10 cellular contexts compared by ENCODE assay signal in the genomic region with DNA sequence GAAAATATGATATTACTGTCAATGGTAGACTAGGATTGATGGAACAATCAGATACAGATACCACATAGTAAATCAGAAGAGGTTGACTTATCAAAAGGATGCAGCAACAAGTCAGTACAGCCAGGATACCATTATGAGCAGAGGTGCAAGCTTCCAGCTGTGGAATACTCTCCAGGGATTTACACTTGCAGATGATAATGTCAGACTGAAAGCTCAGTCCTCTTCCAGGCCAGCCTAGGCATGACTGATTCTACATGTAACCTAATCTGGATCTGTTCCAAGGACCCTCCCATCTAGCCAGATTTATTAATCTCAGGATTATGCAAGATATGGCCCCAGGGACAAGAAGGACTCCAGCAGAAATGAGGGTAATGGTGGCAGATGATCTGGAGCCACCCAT. TPM values are rescaled to one million over a fixed set of nuclear protein-coding genes. Genes with fewer than 3 reads are reported as not detected.
DNase-seq lines count a peak whose midpoint lies in the region; ATAC-seq and TF ChIP-seq lines count a peak whose summit lies in the region.
"Had no signal": no experiment of that assay in that cellular context is flagged by ENCODE, and none has a peak within 500 bp of the region (broad histone marks: within the 10 kb centered on the region; RNA-seq: fewer than 3 reads in every experiment).

No MANE protein-coding gene starts in this region.

- H2AFZ ChIP-seq in DND-41 (ENCODE audit: low read depth, low read length), result no peak overlapping the region
- H2AFZ ChIP-seq in Karpas-422 (ENCODE audit: low read length), result no peak overlapping the region
- no peak overlapping the region for H2AFZ ChIP-seq in SK-N-SH (ENCODE audit: low read depth)

- H3K27ac ChIP-seq in DND-41 (ENCODE audit: low read length), result peak overlapping the region; percentile 53; the same call in 1 of the 2 replicates
- peak overlapping the region; percentile 75; the same call in 1 of the 2 replicates for H3K27ac ChIP-seq in Karpas-422 (ENCODE audit: low read length)
- peak overlapping the region; percentile 72 for H3K27ac ChIP-seq in mesodermal cell (ENCODE audit: low read depth, low read length, severe bottlenecking)
- H3K27ac ChIP-seq in SK-N-SH (ENCODE audit: low read depth in 2 of 2, low read length in 1 of 2), result no peak overlapping the region

- H3K4me3 Mint-ChIP-seq in activated CD4-positive, alpha-beta memory T cell treated with anti-CD3 and anti-CD28 coated beads, Interleukin-2, amount 10 ng/mL, durations not matched to agents 7 days and 5 days, result no peak overlapping the region
- H3K4me3 Mint-ChIP-seq in T-cell, result no peak overlapping the region

- H3K79me2 ChIP-seq in DND-41 (ENCODE audit: insufficient read depth, low read length) (no peaks in the 10 kb centered on the region), Karpas-422 (ENCODE audit: low read length) (no peaks in the 10 kb centered on the region), SK-N-SH (ENCODE audit: insufficient read depth) (no peaks in the 10 kb centered on the region)

- no peak for TF ChIP-seq RAD21 in SK-N-SH (IDR thresholded peaks at IDR 0.05; ENCODE audit: low read length)

- CTCF ChIA-PET in activated CD4-positive, alpha-beta memory T cell treated with anti-CD3 and anti-CD28 coated beads, Interleukin-2, amount 10 ng/mL, durations not matched to agents 7 days and 5 days (lab: Charles Lee), result interaction anchor here (3.9 kb wide), 1 partner anchor 16 kb away, joined by 24 read pairs; no protein-coding TSS in a partner anchor
- CTCF ChIA-PET in SK-N-SH (lab: Yijun Ruan, JAX) (interaction anchor here (0.8 to 1.4 kb wide), 3 partner anchors 37 to 484 kb away, joined by 3 read pairs; no protein-coding TSS in a partner anchor), T-cell (lab: Charles Lee) (no interaction called here)

- no peaks in the 10 kb centered on the region for H3F3A ChIP-seq in SK-N-SH (replicated peaks; ENCODE audit: insufficient read depth)

- no peaks in the 10 kb centered on the region for H3K36me3 ChIP-seq in DND-41 (ENCODE audit: insufficient read depth, low read length)
- H3K36me3 ChIP-seq in Karpas-422 (ENCODE audit: insufficient read depth, low read length), result no peaks in the 10 kb centered on the region
- no peaks in the 10 kb centered on the region for H3K36me3 ChIP-seq in mesodermal cell (ENCODE audit: control insufficient read depth, insufficient read depth, low read length)
- no peaks in the 10 kb centered on the region for H3K36me3 ChIP-seq in SK-N-SH (replicated peaks in 1 of 2; ENCODE audit: control insufficient read depth in 1 of 2, insufficient read depth in 2 of 2, low read length in 1 of 2)
- H3K36me3 ChIP-seq: spleen had no signal

- H3K9me2 ChIP-seq in Karpas-422 (replicated peaks; ENCODE audit: insufficient read depth, low read length), result no peaks in the 10 kb centered on the region
- no peaks in the 10 kb centered on the region for H3K9me2 ChIP-seq in SK-N-SH

- H3K4me2 ChIP-seq in DND-41 (ENCODE audit: insufficient read depth, low read length) (no peak overlapping the region), Karpas-422 (ENCODE audit: low read depth, low read length, poor library complexity, severe bottlenecking) (peak overlapping the region; percentile 56), SK-N-SH (no peak overlapping the region)

- H3K4me1 ChIP-seq in DND-41 (ENCODE audit: insufficient read depth, low read length) (peaks cover 24% of the 10 kb centered on the region), Karpas-422 (ENCODE audit: low read length) (peaks cover 45% of the 10 kb centered on the region), mesodermal cell (ENCODE audit: control insufficient read depth, insufficient read depth, low read length, poor library complexity, severe bottlenecking) (peaks cover 8% of the 10 kb centered on the region), SK-N-SH (ENCODE audit: control insufficient read depth in 1 of 2, insufficient read depth in 2 of 2, low read depth in 1 of 2, low read length in 1 of 2) (peaks cover 0 to 27% of the 10 kb centered on the region in 2 experiments; a peak in 3 of 4 replicates)

- H3K4me3 ChIP-seq in DND-41 (ENCODE audit: low read depth in 1 of 2, low read length in 2 of 2) (no peak overlapping the region), Karpas-422 (ENCODE audit: low read length) (no peak overlapping the region; the same call in 1 of the 2 replicates), mesodermal cell (ENCODE audit: extremely low read depth, insufficient read depth, low read length, poor library complexity, severe bottlenecking) (no peak overlapping the region), SK-N-SH (ENCODE audit: low read depth in 2 of 2, low read length in 1 of 2) (no peak overlapping the region)
- H3K4me3 ChIP-seq: spleen had no signal

- H3K9ac ChIP-seq in DND-41 (ENCODE audit: low read depth, low read length) (no peak overlapping the region), Karpas-422 (ENCODE audit: low read length) (peak overlapping the region; percentile 36; the same call in 1 of the 2 replicates), SK-N-SH (no peak overlapping the region)

- H3K27me3 ChIP-seq in DND-41 (ENCODE audit: insufficient read depth, low read length, poor library complexity) (no peaks in the 10 kb centered on the region), Karpas-422 (ENCODE audit: low read length) (no peaks in the 10 kb centered on the region), SK-N-SH (ENCODE audit: insufficient read depth) (no peaks in the 10 kb centered on the region)
- H3K27me3 ChIP-seq: spleen had no signal

- H3K27me3 Mint-ChIP-seq in activated CD4-positive, alpha-beta memory T cell treated with anti-CD3 and anti-CD28 coated beads, Interleukin-2, amount 10 ng/mL, durations not matched to agents 7 days and 5 days, result no peaks in the 10 kb centered on the region
- H3K27me3 Mint-ChIP-seq in T-cell, result no peaks in the 10 kb centered on the region

- TF ChIP-seq CTCF in DND-41 (IDR thresholded peaks at IDR 0.05; ENCODE audit: borderline replicate concordance, extremely low read depth, low read length, poor library complexity, severe bottlenecking), result no peak
- no peak for TF ChIP-seq CTCF in SK-N-SH (IDR thresholded peaks at IDR 0.05)

- peak overlapping the region; percentile 74 for H3K27ac Mint-ChIP-seq in activated CD4-positive, alpha-beta memory T cell treated with anti-CD3 and anti-CD28 coated beads, Interleukin-2, amount 10 ng/mL, durations not matched to agents 7 days and 5 days
- no peak overlapping the region for H3K27ac Mint-ChIP-seq in T-cell

- no peak for TF ChIP-seq EP300 in SK-N-SH (IDR thresholded peaks at IDR 0.05; ENCODE audit: borderline replicate concordance in 1 of 2, low read depth in 1 of 2, low read length in 1 of 2)

- POLR2A ChIA-PET in activated CD4-positive, alpha-beta memory T cell treated with anti-CD3 and anti-CD28 coated beads, Interleukin-2, amount 10 ng/mL, durations not matched to agents 7 days and 5 days (lab: Charles Lee), result interaction anchor here (0.9 to 1.3 kb wide), 2 partner anchors 21 to 32 kb away, joined by 3 to 4 read pairs; no protein-coding TSS in a partner anchor
- POLR2A ChIA-PET in SK-N-SH (lab: Yijun Ruan, JAX), result no interaction called here
- POLR2A ChIA-PET in T-cell (lab: Charles Lee), result interaction anchor here in 1 of 2 donors (0.5 kb wide), 1 partner anchor 353 kb away, joined by 7 read pairs; no protein-coding TSS in a partner anchor

- H3K9me3 Mint-ChIP-seq in activated CD4-positive, alpha-beta memory T cell treated with anti-CD3 and anti-CD28 coated beads, Interleukin-2, amount 10 ng/mL, durations not matched to agents 7 days and 5 days, result peaks cover 5% of the 10 kb centered on the region
- H3K9me3 Mint-ChIP-seq in T-cell, result peaks cover 0 to 2% (median 2%) of the 10 kb centered on the region in 3 donors

- no peaks in the 10 kb centered on the region for H4K20me1 ChIP-seq in DND-41 (ENCODE audit: insufficient read depth, low read length)
- no peaks in the 10 kb centered on the region for H4K20me1 ChIP-seq in Karpas-422 (ENCODE audit: insufficient read depth, low read depth, low read length)
- no peaks in the 10 kb centered on the region for H4K20me1 ChIP-seq in SK-N-SH (ENCODE audit: insufficient read depth)

- H3K9me3 ChIP-seq in DND-41 (ENCODE audit: insufficient read depth, low read length, severe bottlenecking) (no peaks in the 10 kb centered on the region), Karpas-422 (ENCODE audit: low read length) (no peaks in the 10 kb centered on the region), mesodermal cell (ENCODE audit: control insufficient read depth, low read length) (no peaks in the 10 kb centered on the region), SK-N-SH (no peaks in the 10 kb centered on the region)
- H3K9me3 ChIP-seq: spleen had no signal

- H3K36me3 Mint-ChIP-seq in activated CD4-positive, alpha-beta memory T cell treated with anti-CD3 and anti-CD28 coated beads, Interleukin-2, amount 10 ng/mL, durations not matched to agents 7 days and 5 days (ENCODE audit: low read depth), result peaks cover 35% of the 10 kb centered on the region
- peaks cover 19% of the 10 kb centered on the region for H3K36me3 Mint-ChIP-seq in T-cell

- peaks cover 38% of the 10 kb centered on the region for H3K4me1 Mint-ChIP-seq in activated CD4-positive, alpha-beta memory T cell treated with anti-CD3 and anti-CD28 coated beads, Interleukin-2, amount 10 ng/mL, durations not matched to agents 7 days and 5 days
- peaks cover 0 to 2% (median 0%) of the 10 kb centered on the region in 3 donors for H3K4me1 Mint-ChIP-seq in T-cell

- ATAC-seq in DND-41 (ENCODE audit: insufficient read depth, low read depth), result peak; percentile 15; the same call in 2 of the 3 replicates
- ATAC-seq in T-cell (replicated peaks in 1 of 4), result no peak

- DNase-seq in DND-41, result no peak
- no peak for DNase-seq in Karpas-422
- DNase-seq in activated CD4-positive, alpha-beta memory T cell treated with anti-CD3 and anti-CD28 coated beads, Interleukin-2, amount 10 ng/mL, durations not matched to agents 7 days and 5 days, result no peak
- DNase-seq in occipital lobe (lab: John Stamatoyannopoulos, UW), result no peak
- DNase-seq in SK-N-SH, result no peak
- no peak for DNase-seq in T-cell
- DNase-seq: effector CD8-positive, alpha-beta T cell; hippocampal formation; spleen had no signal

TF ChIP-seq in SK-N-SH, 30 proteins besides CTCF, POLR2A, EP300 and RAD21 (continues in another document):
- TF ChIP-seq, protein P1, sequence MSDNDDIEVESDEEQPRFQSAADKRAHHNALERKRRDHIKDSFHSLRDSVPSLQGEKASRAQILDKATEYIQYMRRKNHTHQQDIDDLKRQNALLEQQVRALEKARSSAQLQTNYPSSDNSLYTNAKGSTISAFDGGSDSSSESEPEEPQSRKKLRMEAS (IDR thresholded peaks at IDR 0.05; ENCODE audit: low read depth), result no peak
- TF ChIP-seq TCF12 (IDR thresholded peaks at IDR 0.05), result no peak

RNA-seq across cellular contexts. Expression of gene FILIP1L, which starts 8.2 kb away (rescaled TPM):
- 0.37 and 0.43 TPM in 2 replicates for total RNA-seq in Karpas-422 (2014; rRNA removed; shearing (Covaris generic); ENCODE audit: low replicate concordance)
- 1 to 10 TPM; 1.9 to 2.0 TPM for total RNA-seq in activated CD4-positive, alpha-beta memory T cell treated with anti-CD3 and anti-CD28 coated beads, Interleukin-2, amount 10 ng/mL, durations not matched to agents 7 days and 5 days
- 33.5 TPM for polyA plus RNA-seq in mesodermal cell (2013, experiment 1 of 2)
- polyA plus RNA-seq in mesodermal cell (2013, experiment 2 of 2), result 33.0 TPM
- total RNA-seq in occipital lobe (1.2 TPM), T-cell (under 1 TPM in 4 of 5 donors, not detected in 1; 0.10 to 0.38 (median 0.27) TPM)
- polyA plus RNA-seq in SK-N-SH (2012; rRNA removed), result 26.8 and 35.9 TPM in 2 replicates
- polyA plus RNA-seq in SK-N-SH (2012; cell fraction: cytosol; rRNA removed), result 32.0 and 36.4 TPM in 2 replicates
- polyA plus RNA-seq in SK-N-SH (2012; cell fraction: nucleus; rRNA removed), result 10.0 and 30.0 TPM in 2 replicates

Comparison
In these comparisons a context has a peak if more than half of its experiments do, and no peak if none do; other contexts are left out.
1. H3K27ac ChIP-seq: peak in DND-41 (single experiment), Karpas-422 (single experiment) and mesodermal cell (single experiment); none in SK-N-SH (0 of 2).
2. CTCF ChIA-PET loops: an anchor here in activated CD4-positive, alpha-beta memory T cell treated with anti-CD3 and anti-CD28 coated beads, Interleukin-2, amount 10 ng/mL, durations not matched to agents 7 days and 5 days (3.9 kb wide) and SK-N-SH (0.8 to 1.4 kb wide); none called in T-cell.